Comparison of ENCODE assay signal across 19 cellular contexts in genomic region chr15:75671684-75672083, GRCh38. TPM values are rescaled to one million over a fixed set of nuclear protein-coding genes. Genes with fewer than 3 reads are reported as not detected.
A peak's percentile ranks its signal among the peaks of the same experiment; 100 is the strongest.
DNase-seq lines count a peak whose midpoint lies in the region; FAIRE-seq and TF ChIP-seq lines count a peak whose summit lies in the region.
"Had no signal": no experiment of that assay in that cellular context is flagged by ENCODE, and none has a peak within 500 bp of the region (broad histone marks: within the 10 kb centered on the region; RNA-seq: fewer than 3 reads in every experiment).

No MANE protein-coding gene starts in this region.

- no peaks in the 10 kb centered on the region for H3K9me3 Mint-ChIP-seq in MCF 10A (ENCODE audit: unreplicated experiment)
- no peaks in the 10 kb centered on the region for H3K9me3 Mint-ChIP-seq in neural crest cell
- H3K9me3 Mint-ChIP-seq: activated T-helper 2 cell treated with anti-CD3 and anti-CD28 coated beads, Interferon-gamma antibody, Interleukin-2, Interleukin-4, amounts not matched to agents 10 μg/mL and 5 μg/mL and 100 μg/mL, durations not matched to agents 14 hours and 24 hours and 36 hours; CD14-positive monocyte; dendritic cell treated with granulocyte-macrophage colony-stimulating factor and Interleukin-4, amounts not matched to agents 40 ng/mL and 50 ng/mL, for 4 days had no signal

- in situ Hi-C loops in transverse colon (cut with MboI; ENCODE audit: low pct_ligation_motif_present in 1 of 4, low pct_unique_long_range_greater_than_20kb in 1 of 4, low sequenced_read_pairs in 3 of 4), result loop anchor here in 1 of 4 donors (5.0 kb wide), 1 partner anchor 34 kb away; no protein-coding TSS in a partner anchor

- POLR2A ChIA-PET in MCF 10A (lab: Yijun Ruan, JAX), result interaction anchor here (0.9 to 2.1 kb wide), 4 partner anchors 10 to 31 kb away, joined by 4 to 8 read pairs (median 6); partner anchors contain the start of genes IMP3 and SNX33

- H3K9me3 ChIP-seq in breast epithelium (no peaks in the 10 kb centered on the region), transverse colon (no peaks in the 10 kb centered on the region)

- H3K27me3 Mint-ChIP-seq in MCF 10A (ENCODE audit: insufficient read depth, unreplicated experiment) (no peaks in the 10 kb centered on the region), neural crest cell (ENCODE audit: low read depth) (no peaks in the 10 kb centered on the region)

- H3K27ac Mint-ChIP-seq in MCF 10A (ENCODE audit: low read depth, unreplicated experiment), result no peak overlapping the region
- peak overlapping the region; percentile 81 for H3K27ac Mint-ChIP-seq in neural crest cell (ENCODE audit: unreplicated experiment)
- H3K27ac Mint-ChIP-seq: activated T-helper 2 cell treated with anti-CD3 and anti-CD28 coated beads, Interferon-gamma antibody, Interleukin-2, Interleukin-4, amounts not matched to agents 10 μg/mL and 5 μg/mL and 100 μg/mL, durations not matched to agents 14 hours and 24 hours and 36 hours; dendritic cell treated with granulocyte-macrophage colony-stimulating factor and Interleukin-4, amounts not matched to agents 40 ng/mL and 50 ng/mL, for 4 days had no signal

- TF ChIP-seq EP300 in transverse colon (IDR thresholded peaks at IDR 0.05; ENCODE audit: low read depth), result no peak

- H3K4me3 ChIP-seq in breast epithelium (no peak overlapping the region), bronchial epithelial cell (ENCODE audit: low read depth, low read length) (no peak overlapping the region), transverse colon (no peak overlapping the region)

- intact Hi-C loops in breast epithelium (cut with DNase I; ENCODE audit: low total_unique reads), result no loop called here
- intact Hi-C loops in MCF 10A (cut with micrococcal nuclease), result no loop called here
- intact Hi-C loops in transverse colon (cut with DNase I; ENCODE audit: low total_unique reads), result no loop called here

- peaks cover 7 to 27% of the 10 kb centered on the region in 2 donors for H3K4me1 ChIP-seq in breast epithelium
- peaks cover 17 to 35% (median 30%) of the 10 kb centered on the region in 4 donors for H3K4me1 ChIP-seq in transverse colon

- 87 to 100% methylated on average over 1 to 7 of the region's 7 CpGs for WGBS in transverse colon (ENCODE audit: low coverage in 1 of 2), 2 donors

- DNase-seq in breast epithelium (ENCODE audit: low spot score in 2 of 2), result no peak
- no peak for DNase-seq in MCF 10A (ENCODE audit: unreplicated experiment)
- no peak for DNase-seq in bronchial epithelial cell (ENCODE audit: low read depth)
- DNase-seq in neural crest cell (ENCODE audit: low read depth, low spot score), result no peak
- no peak for DNase-seq in transverse colon
- DNase-seq in 8988T, result no peak
- no peak for DNase-seq in kidney tubule cell (ENCODE audit: low spot score)
- DNase-seq in urothelium cell line (ENCODE audit: low spot score), result no peak
- DNase-seq: DMS79; NCI-H1417 treated with DMSO at 0.1 percent for 48 hours; NCI-H446; stimulated activated naive CD8-positive, alpha-beta T cell treated with anti-CD3 and anti-CD28 coated beads, Interleukin-15, Interleukin-2, amounts not matched to agents 100 U/mL and 50 U/mL, for 24 hours had no signal

- H3K36me3 ChIP-seq in breast epithelium, result no peaks in the 10 kb centered on the region
- peaks cover 1% of the 10 kb centered on the region for H3K36me3 ChIP-seq in bronchial epithelial cell (ENCODE audit: control insufficient read depth, insufficient read depth, low read length)
- H3K36me3 ChIP-seq in transverse colon, result no peaks in the 10 kb centered on the region

- H3K27ac ChIP-seq in breast epithelium (peak overlapping the region; percentile 59 to 90), transverse colon (peak overlapping the region in 3 of 4 donors; percentile 82 to 88 (median 84))
- H3K27ac ChIP-seq: 22Rv1, HL-60, KMS-11, parathyroid adenoma had no signal

- BruUV-seq in MCF 10A (replicated peaks; lab: Mats Ljungman, UMichigan), result no TSS peak

- H3K4me3 Mint-ChIP-seq in MCF 10A (ENCODE audit: unreplicated experiment) (no peak overlapping the region), neural crest cell (no peak overlapping the region)
- H3K4me3 Mint-ChIP-seq: CD14-positive monocyte; dendritic cell treated with granulocyte-macrophage colony-stimulating factor and Interleukin-4, amounts not matched to agents 40 ng/mL and 50 ng/mL, for 4 days had no signal

- no peak for TF ChIP-seq CTCF in breast epithelium (IDR thresholded peaks at IDR 0.05)
- no peak for TF ChIP-seq CTCF in MCF 10A (IDR thresholded peaks at IDR 0.05; ENCODE audit: unreplicated experiment)
- no peak for TF ChIP-seq CTCF in bronchial epithelial cell (IDR thresholded peaks at IDR 0.05; ENCODE audit: insufficient read depth, low read length, severe bottlenecking)
- TF ChIP-seq CTCF in neural crest cell (conservative IDR thresholded peaks at IDR 0.05), result no peak
- no peak for TF ChIP-seq CTCF in transverse colon (IDR thresholded peaks at IDR 0.05)

- H3K4me1 Mint-ChIP-seq in MCF 10A (ENCODE audit: insufficient read depth, unreplicated experiment), result peaks cover 23% of the 10 kb centered on the region
- peaks cover 12% of the 10 kb centered on the region for H3K4me1 Mint-ChIP-seq in neural crest cell

- no peaks in the 10 kb centered on the region for H3K27me3 ChIP-seq in breast epithelium
- H3K27me3 ChIP-seq in bronchial epithelial cell (ENCODE audit: control insufficient read depth, insufficient read depth, low read length), result no peaks in the 10 kb centered on the region
- no peaks in the 10 kb centered on the region for H3K27me3 ChIP-seq in transverse colon

- FAIRE-seq in bronchial epithelial cell (lab: Jason Lieb, UNC) (peak; percentile 23), urothelium cell line (lab: Jason Lieb, UNC) (no peak)

- TF ChIP-seq POLR2A in breast epithelium (IDR thresholded peaks at IDR 0.05) (no peak), transverse colon (IDR thresholded peaks at IDR 0.05) (no peak)

- CTCF ChIA-PET in MCF 10A (lab: Yijun Ruan, JAX), result interaction anchor here (0.6 to 1.8 kb wide), 4 partner anchors 10 to 459 kb away, joined by 3 to 7 read pairs (median 3); no protein-coding TSS in a partner anchor

- H3K36me3 Mint-ChIP-seq in MCF 10A (ENCODE audit: insufficient read depth, unreplicated experiment) (no peaks in the 10 kb centered on the region), neural crest cell (ENCODE audit: low read depth) (no peaks in the 10 kb centered on the region)
- H3K36me3 Mint-ChIP-seq: CD14-positive monocyte had no signal

RNA-seq across cellular contexts. Expression of gene SNX33, which starts 24.0 kb away (rescaled TPM):
- total RNA-seq in breast epithelium, result 10 to 100 TPM; 32.8 to 42.7 (median 36.3) TPM
- total RNA-seq in MCF 10A (2022), result 14.3 and 15.2 TPM in 2 replicates
- total RNA-seq in bronchial epithelial cell, result 15.0 and 19.8 TPM in 2 replicates
- 22.2 and 23.4 TPM in 2 replicates for total RNA-seq in neural crest cell
- 10 to 100 TPM; 26.5 to 52.0 (median 36.5) TPM for total RNA-seq in transverse colon

RNA-seq across cellular contexts. Expression of gene IMP3, which starts 31.7 kb away (rescaled TPM):
- total RNA-seq in breast epithelium, result 100 to 1,000 TPM; 144 to 194 (median 175) TPM
- 45.8 and 58.0 TPM in 2 replicates for total RNA-seq in MCF 10A (2022)
- 95.0 and 215 TPM in 2 replicates for total RNA-seq in bronchial epithelial cell
- total RNA-seq in neural crest cell, result 79.4 and 84.3 TPM in 2 replicates
- 100 to 1,000 TPM in 2 of 4 donors, 10 to 100 TPM in 2; 37.2 to 131 (median 108) TPM for total RNA-seq in transverse colon

RNA-seq across cellular contexts. Expression of gene CSPG4, which starts 41.0 kb away (rescaled TPM):
- total RNA-seq in breast epithelium (10 to 100 TPM in 2 of 3 donors, 1 to 10 TPM in 1; 6.3 to 42.9 (median 17.0) TPM), MCF 10A (2022) (0.05 and 0.21 TPM in 2 replicates), bronchial epithelial cell (0.79 and 6.3 TPM in 2 replicates), neural crest cell (5.3 and 5.4 TPM in 2 replicates), transverse colon (10 to 100 TPM; 11.2 to 60.9 (median 31.3) TPM)

RNA-seq across cellular contexts. Expression of gene SNUPN, which starts 46.2 kb away (rescaled TPM):
- total RNA-seq in breast epithelium (10 to 100 TPM; 19.8 to 24.9 (median 23.6) TPM), MCF 10A (2022) (23.9 and 28.9 TPM in 2 replicates), bronchial epithelial cell (16.1 and 18.8 TPM in 2 replicates), neural crest cell (20.9 and 21.3 TPM in 2 replicates), transverse colon (10 to 100 TPM in 3 of 4 donors, 1 to 10 TPM in 1; 9.4 to 29.5 (median 23.2) TPM)
